ENCODE assay signal across 37 cellular contexts in genomic region chr16:5077304-5077703, GRCh38. TPM values are rescaled to one million over a fixed set of nuclear protein-coding genes. Genes with fewer than 3 reads are reported as not detected.
"Had no signal": no experiment of that assay in that cellular context is flagged by ENCODE, and none has a peak within 500 bp of the region (broad histone marks: within the 10 kb centered on the region; RNA-seq: fewer than 3 reads in every experiment).

No MANE protein-coding gene starts in this region.

- H3K4me3 ChIP-seq: MG63 had no signal

- H3K9ac ChIP-seq: KMS-11 had no signal

- H3K27me3 ChIP-seq: MG63 had no signal

- DNase-seq: Karpas-422, Kasumi-1, MG63, MM.1S, MV-4-11, NCI-H1048, NCI-H1092, NCI-H1092 treated with DMSO at 0.1 percent for 48 hours, NCI-H1105, NCI-H1105 treated with DMSO at 0.1 percent for 48 hours, NCI-H1417, NCI-H1417 treated with DMSO at 0.1 percent for 48 hours, NCI-H1436, NCI-H1436 treated with DMSO at 0.1 percent for 48 hours, NCI-H146, NCI-H1694, NCI-H1694 treated with DMSO at 0.1 percent for 48 hours, NCI-H187, NCI-H187 treated with DMSO at 0.1 percent for 48 hours, NCI-H1930, NCI-H2029, NCI-H2029 treated with DMSO at 0.1 percent for 48 hours, NCI-H2081, NCI-H2081 treated with DMSO at 0.1 percent for 48 hours, NCI-H2107, NCI-H2171, NCI-H2171 treated with DMSO at 0.1 percent for 48 hours, NCI-H226, NCI-H345, NCI-H446, NCI-H446 treated with DMSO at 0.1 percent for 48 hours, NCI-H510A, NCI-H510A treated with DMSO at 0.1 percent for 48 hours had no signal

- H3K9me3 ChIP-seq: MG63 had no signal

- H3K27ac ChIP-seq: KMS-11 had no signal

- H3K4me2 ChIP-seq: KMS-11 had no signal

RNA-seq across cellular contexts. Expression of gene C16orf89, which starts 11.5 kb away (rescaled TPM):
- total RNA-seq: LHCN-M2, MCF 10A, NCI-H460 had no signal
